In the genomic region with DNA sequence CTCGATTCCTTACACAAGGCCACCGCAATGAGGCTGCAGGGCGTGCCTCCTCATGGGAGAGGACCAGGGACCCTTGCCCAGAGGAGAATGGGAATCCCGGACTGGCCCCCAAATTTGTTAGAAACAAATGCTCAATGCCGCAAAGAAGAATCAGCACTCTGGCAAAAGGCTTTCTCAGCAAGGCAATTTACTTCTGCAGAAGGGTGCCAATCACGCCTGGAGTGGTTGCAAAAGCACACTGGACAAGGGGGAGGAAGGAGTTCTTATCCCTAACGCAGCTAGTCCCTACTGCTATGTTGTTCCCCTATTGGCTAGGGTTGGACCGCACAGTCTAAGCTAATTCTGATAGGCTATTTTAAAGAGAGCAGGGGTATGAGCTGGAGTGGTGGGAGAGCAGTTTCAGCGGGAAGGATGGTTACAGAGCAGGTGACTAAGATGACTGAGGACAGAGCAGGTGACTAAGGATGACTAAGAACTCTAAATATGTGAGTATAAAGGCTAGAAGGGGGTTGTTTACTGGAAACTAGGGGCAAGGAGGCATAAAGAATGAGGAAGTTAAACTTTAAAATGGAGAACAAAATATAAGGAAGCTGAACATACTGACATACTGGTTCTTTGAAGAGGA, we compare ENCODE assay signal across 1 cellular context.
TF ChIP-seq lines count a peak whose summit lies in the region.

No MANE protein-coding gene starts in this region.

TF ChIP-seq in H1, 55 proteins besides CTCF, POLR2A, EP300 and RAD21:
- no peak for TF ChIP-seq SP4 (IDR thresholded peaks at IDR 0.05; ENCODE audit: low read length)
- TF ChIP-seq, protein P1, sequence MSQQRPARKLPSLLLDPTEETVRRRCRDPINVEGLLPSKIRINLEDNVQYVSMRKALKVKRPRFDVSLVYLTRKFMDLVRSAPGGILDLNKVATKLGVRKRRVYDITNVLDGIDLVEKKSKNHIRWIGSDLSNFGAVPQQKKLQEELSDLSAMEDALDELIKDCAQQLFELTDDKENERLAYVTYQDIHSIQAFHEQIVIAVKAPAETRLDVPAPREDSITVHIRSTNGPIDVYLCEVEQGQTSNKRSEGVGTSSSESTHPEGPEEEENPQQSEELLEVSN (IDR thresholded peaks at IDR 0.05) = peak; percentile 30; the same call in 1 of the 2 replicates
